Comparison of ENCODE assay signal across 16 cellular contexts in the genomic region with DNA sequence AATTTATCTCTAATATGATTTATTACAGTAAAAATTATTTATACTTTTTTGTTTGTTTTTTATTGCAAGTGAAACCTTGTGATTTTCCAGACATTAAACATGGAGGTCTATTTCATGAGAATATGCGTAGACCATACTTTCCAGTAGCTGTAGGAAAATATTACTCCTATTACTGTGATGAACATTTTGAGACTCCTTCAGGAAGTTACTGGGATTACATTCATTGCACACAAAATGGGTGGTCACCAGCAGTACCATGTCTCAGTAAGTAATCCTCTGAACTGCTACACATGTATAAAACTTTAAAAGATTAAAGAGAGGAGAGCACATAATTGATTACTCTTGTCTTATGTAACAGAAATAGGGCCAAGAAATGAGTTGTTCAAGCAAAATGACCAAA. TPM values are rescaled to one million over a fixed set of nuclear protein-coding genes. Genes with fewer than 3 reads are reported as not detected.
"Had no signal": no experiment of that assay in that cellular context is flagged by ENCODE, and none has a peak within 500 bp of the region (broad histone marks: within the 10 kb centered on the region; RNA-seq: fewer than 3 reads in every experiment).

No MANE protein-coding gene starts in this region.

- H3K36me3 Mint-ChIP-seq: activated naive CD8-positive, alpha-beta T cell; natural killer cell treated with Interleukin-12 subunit alpha and Interleukin-12 subunit beta and Interleukin-15 and Interleukin-18, amount 100 ng/mL, for 72 hours; stimulated activated memory B cell treated with anti-CD40 and anti-IgM and Interleukin-4, amounts not matched to agents 10 μg/mL and 1 μg/mL and 100 μg/mL, for 72 hours had no signal

- H3K4me3 Mint-ChIP-seq: activated naive CD8-positive, alpha-beta T cell; natural killer cell treated with Interleukin-12 subunit alpha and Interleukin-12 subunit beta and Interleukin-15 and Interleukin-18, amount 100 ng/mL, for 72 hours; stimulated activated memory B cell treated with anti-CD40 and anti-IgM and Interleukin-4, amounts not matched to agents 10 μg/mL and 1 μg/mL and 100 μg/mL, for 72 hours had no signal

- H3K27me3 ChIP-seq: brain microvascular endothelial cell, heart left ventricle, spleen, tibial artery, vagina had no signal

- H3K36me3 ChIP-seq: brain microvascular endothelial cell, heart left ventricle, spleen, tibial artery, vagina had no signal

- H3K9me3 Mint-ChIP-seq: natural killer cell treated with Interleukin-12 subunit alpha and Interleukin-12 subunit beta and Interleukin-15 and Interleukin-18, amount 100 ng/mL, for 72 hours had no signal

- H3K27ac ChIP-seq: brain microvascular endothelial cell, heart left ventricle, psoas muscle, spleen, tibial artery, vagina had no signal

- H3K27ac Mint-ChIP-seq: activated naive CD8-positive, alpha-beta T cell; natural killer cell treated with Interleukin-12 subunit alpha and Interleukin-12 subunit beta and Interleukin-15 and Interleukin-18, amount 100 ng/mL, for 72 hours; stimulated activated memory B cell treated with anti-CD40 and anti-IgM and Interleukin-4, amounts not matched to agents 10 μg/mL and 1 μg/mL and 100 μg/mL, for 72 hours had no signal

- DNase-seq: activated effector memory CD4-positive, alpha-beta T cell treated with anti-CD3 and anti-CD28 coated beads, Interleukin-2, amount 50 U/mL, for 16 hours; activated T-cell treated with anti-CD3 and anti-CD28 coated beads, Interleukin-2, amount 50 U/mL, for 1 hour; amygdala; brain microvascular endothelial cell; cerebellar nuclear complex; foreskin melanocyte; heart left ventricle; psoas muscle; spleen; stimulated activated CD4-positive, alpha-beta T cell treated with anti-CD3 and anti-CD28 coated beads, Interleukin-1b, Interleukin-23, amount 100 ng/mL, for 48 hours; tibial artery had no signal

- H3K27me3 Mint-ChIP-seq: activated naive CD8-positive, alpha-beta T cell; natural killer cell treated with Interleukin-12 subunit alpha and Interleukin-12 subunit beta and Interleukin-15 and Interleukin-18, amount 100 ng/mL, for 72 hours; stimulated activated memory B cell treated with anti-CD40 and anti-IgM and Interleukin-4, amounts not matched to agents 10 μg/mL and 1 μg/mL and 100 μg/mL, for 72 hours had no signal

- H3K4me1 Mint-ChIP-seq: stimulated activated memory B cell treated with anti-CD40 and anti-IgM and Interleukin-4, amounts not matched to agents 10 μg/mL and 1 μg/mL and 100 μg/mL, for 72 hours had no signal

- H3K4me1 ChIP-seq: heart left ventricle, psoas muscle, spleen, tibial artery, vagina had no signal

- H3K4me3 ChIP-seq: heart left ventricle, psoas muscle, spleen, tibial artery, vagina had no signal

RNA-seq across cellular contexts. Expression of a gene that starts 4.5 kb away (rescaled TPM):
- total RNA-seq: lung microvascular endothelial cell; natural killer cell treated with Interleukin-12 subunit alpha and Interleukin-12 subunit beta and Interleukin-15 and Interleukin-18, amount 100 ng/mL, for 72 hours; vagina had no signal

RNA-seq across cellular contexts. Expression of a gene that starts 40.4 kb away (rescaled TPM):
- total RNA-seq: lung microvascular endothelial cell; natural killer cell treated with Interleukin-12 subunit alpha and Interleukin-12 subunit beta and Interleukin-15 and Interleukin-18, amount 100 ng/mL, for 72 hours; psoas muscle; vagina had no signal
- polyA plus RNA-seq: heart left ventricle had no signal
